Comparison of ENCODE assay signal across 8 cellular contexts in genomic region chr1:16904560-16905111, GRCh38. TPM values are rescaled to one million over a fixed set of nuclear protein-coding genes. Genes with fewer than 3 reads are reported as not detected.
A peak's percentile ranks its signal among the peaks of the same experiment; 100 is the strongest.
DNase-seq lines count a peak whose midpoint lies in the region; ATAC-seq and TF ChIP-seq lines count a peak whose summit lies in the region.

No MANE protein-coding gene starts in this region.

- peak overlapping the region; percentile 98 for H3K27ac ChIP-seq in HUES48 (ENCODE audit: low read depth, low read length)

- H3K4me1 ChIP-seq in HUES48 (ENCODE audit: control insufficient read depth, insufficient read depth, low read length): peaks cover 24% of the 10 kb centered on the region
- no peaks in the 10 kb centered on the region for H3K4me1 ChIP-seq in NT2/D1 (ENCODE audit: insufficient read depth, insufficient read length)
- H3K4me1 ChIP-seq in mononuclear cell (ENCODE audit: insufficient read depth, low read length): peaks cover 53% of the 10 kb centered on the region

- peak; percentile 91 for ATAC-seq in GM21447 (IDR thresholded peaks at IDR 0.05; ENCODE audit: unreplicated experiment)

- H3K9ac ChIP-seq in HUES48 (ENCODE audit: low read depth, low read length): peak overlapping the region; percentile 97
- peak overlapping the region; percentile 94 for H3K9ac ChIP-seq in NT2/D1 (ENCODE audit: insufficient read length, low read depth)

- peak overlapping the region; percentile 66 for H3K4me3 ChIP-seq in HUES48 (ENCODE audit: low read depth, low read length)
- H3K4me3 ChIP-seq in NT2/D1 (ENCODE audit: insufficient read length, low read depth): peak overlapping the region; percentile 29
- H3K4me3 ChIP-seq in epithelial cell of proximal tubule (ENCODE audit: low read depth, low read length): peak overlapping the region; percentile 61
- peak overlapping the region; percentile 43 for H3K4me3 ChIP-seq in mononuclear cell (ENCODE audit: low read length)

- TF ChIP-seq CTCF in epithelial cell of proximal tubule (conservative IDR thresholded peaks at IDR 0.05; ENCODE audit: low read depth, low read length): no peak

- H3K9me3 ChIP-seq in HUES48 (ENCODE audit: control insufficient read depth, insufficient read depth, low read length): no peaks in the 10 kb centered on the region
- H3K9me3 ChIP-seq in NT2/D1 (ENCODE audit: insufficient read depth, low read length): peaks cover 5% of the 10 kb centered on the region; the same call in 1 of the 2 replicates
- H3K9me3 ChIP-seq in mononuclear cell (ENCODE audit: low read depth, low read length): no peaks in the 10 kb centered on the region

- H3K36me3 ChIP-seq in HUES48 (ENCODE audit: control insufficient read depth, insufficient read depth, low read length) (no peaks in the 10 kb centered on the region), NT2/D1 (ENCODE audit: insufficient read depth, insufficient read length, low read length) (no peaks in the 10 kb centered on the region)

- no peaks in the 10 kb centered on the region for H3K27me3 ChIP-seq in HUES48 (ENCODE audit: control insufficient read depth, insufficient read depth, low read length)
- H3K27me3 ChIP-seq in NT2/D1 (ENCODE audit: insufficient read depth, insufficient read length): no peaks in the 10 kb centered on the region
- no peaks in the 10 kb centered on the region for H3K27me3 ChIP-seq in mononuclear cell (ENCODE audit: insufficient read depth, low read length)

- DNase-seq in COLO829 (ENCODE audit: low spot score): peak; percentile 91
- peak; percentile 98 for DNase-seq in NT2/D1 (ENCODE audit: low read depth, low spot score)
- DNase-seq in activated CD8-positive, alpha-beta memory T cell treated with anti-CD3 and anti-CD28 coated beads, Interleukin-2, amount 50 U/mL, for 48 hours: peak; percentile 98
- DNase-seq in epithelial cell of proximal tubule (ENCODE audit: low read depth): peak; percentile 90
- DNase-seq in stimulated activated CD8-positive, alpha-beta memory T cell treated with anti-CD3 and anti-CD28 coated beads, Interleukin-2, amount 100 ng/mL, for 48 hours (ENCODE audit: low read depth in 2 of 2): peak; percentile 98 to 99

RNA-seq across cellular contexts. Expression of gene RNU1-2, which starts 8.9 kb away (rescaled TPM):
- total RNA-seq in epithelial cell of proximal tubule: under 0.01 TPM in 2 replicates
- under 0.01 TPM for total RNA-seq in mononuclear cell

RNA-seq across cellular contexts. Expression of gene CROCC, which starts 17.1 kb away (rescaled TPM):
- total RNA-seq in epithelial cell of proximal tubule (15.2 and 17.7 TPM in 2 replicates), mononuclear cell (27.8 TPM)

Comparison
In these comparisons a context has a peak if more than half of its experiments do, and no peak if none do; other contexts are left out.
1. Peak in every context shown above with its lines: DNase-seq, ATAC-seq, H3K4me3 ChIP-seq and H3K27ac ChIP-seq.